16 cellular contexts compared by ENCODE assay signal in genomic region chr7:106193661-106194060, GRCh38.
A peak's percentile ranks its signal among the peaks of the same experiment; 100 is the strongest.
DNase-seq lines count a peak whose midpoint lies in the region; ATAC-seq and TF ChIP-seq lines count a peak whose summit lies in the region.
"Had no signal": no experiment of that assay in that cellular context is flagged by ENCODE, and none has a peak within 500 bp of the region (broad histone marks: within the 10 kb centered on the region; RNA-seq: fewer than 3 reads in every experiment).

No MANE protein-coding gene starts in this region.

- H3K9me3 ChIP-seq in left ventricle myocardium inferior (replicated peaks) = no peaks in the 10 kb centered on the region
- H3K9me3 ChIP-seq in BLaER1 treated with 17β-estradiol and CSF1 and Interleukin-3, amounts not matched to agents 10 nM and 100 nM (replicated peaks in 1 of 11) = no peaks in the 10 kb centered on the region

- no peak overlapping the region for H3K27ac ChIP-seq in left ventricle myocardium inferior (replicated peaks)
- no peak overlapping the region for H3K27ac ChIP-seq in BLaER1 treated with 17β-estradiol and CSF1 and Interleukin-3, amounts not matched to agents 10 nM and 100 nM
- H3K27ac ChIP-seq: HL-60 had no signal

- peak; percentile 25 for ATAC-seq in Right ventricle myocardium superior (ENCODE audit: poor library complexity)
- ATAC-seq: CD8-positive, alpha-beta T cell; GM23338 had no signal

- H3K4me1 ChIP-seq in left ventricle myocardium inferior = peaks cover 10% of the 10 kb centered on the region
- H3K4me1 ChIP-seq in BLaER1 treated with 17β-estradiol and CSF1 and Interleukin-3, amounts not matched to agents 10 nM and 100 nM = peaks cover 0 to 13% (median 8%) of the 10 kb centered on the region in 10 experiments; a peak in 10 of 20 replicates

- no peak for TF ChIP-seq CTCF in left ventricle myocardium inferior (IDR thresholded peaks at IDR 0.05; ENCODE audit: borderline replicate concordance)

- H3K27me3 ChIP-seq in left ventricle myocardium inferior (ENCODE audit: low read depth) = no peaks in the 10 kb centered on the region
- no peaks in the 10 kb centered on the region for H3K27me3 ChIP-seq in BLaER1 treated with 17β-estradiol and CSF1 and Interleukin-3, amounts not matched to agents 10 nM and 100 nM

- H3K9ac ChIP-seq in BLaER1 treated with 17β-estradiol and CSF1 and Interleukin-3, amounts not matched to agents 10 nM and 100 nM = no peak overlapping the region

- DNase-seq in Right ventricle myocardium superior = no peak
- DNase-seq in left ventricle myocardium inferior = no peak
- DNase-seq in NCI-H82 (lab: John Stamatoyannopoulos, UW) = peak; percentile 79
- DNase-seq in ecto neural progenitor cell (ENCODE audit: low spot score) = no peak
- DNase-seq in amygdala (lab: John Stamatoyannopoulos, UW) = no peak
- DNase-seq: AML-193; Calu3; CD8-positive, alpha-beta T cell; DMS 273 treated with DMSO at 0.1 percent for 48 hours; DMS53; DND-41; EL; HCEC 1CT had no signal

- intact Hi-C loops in Right ventricle myocardium superior (cut with DNase I) (no loop called here), left ventricle myocardium inferior (cut with micrococcal nuclease) (no loop called here)

- H3K4me2 ChIP-seq in BLaER1 treated with 17β-estradiol and CSF1 and Interleukin-3, amounts not matched to agents 10 nM and 100 nM = peak overlapping the region in 6 of 11 experiments; percentile 1 to 24 (median 12); a peak in 9 of 22 replicates
- H3K4me2 ChIP-seq: GM23338 had no signal

- H4K20me1 ChIP-seq in BLaER1 treated with 17β-estradiol and CSF1 and Interleukin-3, amounts not matched to agents 10 nM and 100 nM = no peaks in the 10 kb centered on the region

- no peak overlapping the region for H3K4me3 ChIP-seq in left ventricle myocardium inferior
- no peak overlapping the region for H3K4me3 ChIP-seq in BLaER1 treated with 17β-estradiol and CSF1 and Interleukin-3, amounts not matched to agents 10 nM and 100 nM
- H3K4me3 ChIP-seq: GM23338 had no signal

- H3K36me3 ChIP-seq in left ventricle myocardium inferior = no peaks in the 10 kb centered on the region
- H3K36me3 ChIP-seq in BLaER1 treated with 17β-estradiol and CSF1 and Interleukin-3, amounts not matched to agents 10 nM and 100 nM = no peaks in the 10 kb centered on the region
